In genomic region chr10:61643316-61643751, GRCh38 we compare ENCODE assay signal across 12 cellular contexts. TPM values are rescaled to one million over a fixed set of nuclear protein-coding genes. Genes with fewer than 3 reads are reported as not detected.
A peak's percentile ranks its signal among the peaks of the same experiment; 100 is the strongest.
DNase-seq lines count a peak whose midpoint lies in the region; ATAC-seq and TF ChIP-seq lines count a peak whose summit lies in the region.
"Had no signal": no experiment of that assay in that cellular context is flagged by ENCODE, and none has a peak within 500 bp of the region (broad histone marks: within the 10 kb centered on the region; RNA-seq: fewer than 3 reads in every experiment).

No MANE protein-coding gene starts in this region.

- TF ChIP-seq CTCF in omental fat pad (IDR thresholded peaks at IDR 0.05): no peak

- peak; percentile 42 to 76 for DNase-seq in NCI-H2081 (lab: John Stamatoyannopoulos, UW)
- DNase-seq in NCI-H2081 treated with DMSO at 0.1 percent for 48 hours (lab: John Stamatoyannopoulos, UW): no peak
- peak; percentile 78 for DNase-seq in NCI-H226
- DNase-seq in dermis microvascular lymphatic vessel endothelial cell (ENCODE audit: low read depth in 2 of 2): peak; percentile 38 to 82
- no peak for DNase-seq in omental fat pad (ENCODE audit: low spot score)
- no peak for DNase-seq in middle frontal gyrus (ENCODE audit: extremely low spot score, low spot score)
- DNase-seq: activated T-cell treated with anti-CD3 and anti-CD28 coated beads, Interleukin-2, amount 50 U/mL, for 48 hours; midbrain; MV-4-11 had no signal

- ATAC-seq in omental fat pad (ENCODE audit: low FRiP score) (peak; percentile 93), HG02973 (IDR thresholded peaks at IDR 0.05; ENCODE audit: unreplicated experiment) (no peak)
- ATAC-seq in activated CD4-positive, CD25-positive, alpha-beta regulatory T cell treated with anti-CD3 and anti-CD28 coated beads, Interleukin-2, amount 50 U/mL, for 24 hours: no peak

RNA-seq across cellular contexts. Expression of gene CABCOCO1, which starts 19.4 kb away (rescaled TPM):
- total RNA-seq in dermis microvascular lymphatic vessel endothelial cell (not detected in 2 replicates), omental fat pad (under 1 TPM in 1 of 4 donors, not detected in 3; 0.65 TPM)
- total RNA-seq: cardiac septum had no signal

Comparison
In these comparisons a context has a peak if more than half of its experiments do, and no peak if none do; other contexts are left out.
1. DNase-seq: peak in NCI-H2081 (2 of 2), NCI-H226 (single experiment) and dermis microvascular lymphatic vessel endothelial cell (2 of 2); none in NCI-H2081 treated with DMSO at 0.1 percent for 48 hours (single experiment), omental fat pad (single experiment) and middle frontal gyrus (single experiment).